ENCODE assay signal across 5 cellular contexts in the genomic region with DNA sequence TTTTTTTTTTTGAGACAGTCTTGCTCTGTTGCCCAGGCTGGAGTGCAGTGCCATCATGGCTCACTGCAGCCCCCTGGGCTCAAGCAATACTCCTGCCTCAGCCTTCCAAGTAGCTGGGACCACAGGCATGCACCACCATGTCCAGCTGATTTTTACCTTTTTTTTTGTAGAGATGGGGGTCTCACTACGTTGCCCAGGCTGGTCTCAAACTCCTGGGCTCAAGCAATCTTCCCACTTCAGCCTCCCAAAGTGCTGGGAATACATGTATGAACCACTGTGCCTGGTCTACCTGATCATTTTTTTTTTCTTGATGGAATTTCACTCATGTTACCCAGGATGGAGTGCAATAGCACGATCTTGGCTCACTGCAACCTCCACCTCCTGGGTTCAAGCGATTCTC. TPM values are rescaled to one million over a fixed set of nuclear protein-coding genes. Genes with fewer than 3 reads are reported as not detected.
"Had no signal": no experiment of that assay in that cellular context is flagged by ENCODE, and none has a peak within 500 bp of the region (broad histone marks: within the 10 kb centered on the region; RNA-seq: fewer than 3 reads in every experiment).

No MANE protein-coding gene starts in this region.

RNA-seq across cellular contexts. Expression of a gene that starts 22.0 kb away (rescaled TPM):
- total RNA-seq: M059J, PC-3, RPMI7951, SJSA1, T-cell had no signal
